17 cellular contexts compared by ENCODE assay signal in genomic region chr5:67245259-67245846, GRCh38. TPM values are rescaled to one million over a fixed set of nuclear protein-coding genes. Genes with fewer than 3 reads are reported as not detected.
A peak's percentile ranks its signal among the peaks of the same experiment; 100 is the strongest.
DNase-seq lines count a peak whose midpoint lies in the region; ATAC-seq and TF ChIP-seq lines count a peak whose summit lies in the region.
"Had no signal": no experiment of that assay in that cellular context is flagged by ENCODE, and none has a peak within 500 bp of the region (broad histone marks: within the 10 kb centered on the region; RNA-seq: fewer than 3 reads in every experiment).

No MANE protein-coding gene starts in this region.

- H3K36me3 Mint-ChIP-seq in MCF 10A (ENCODE audit: insufficient read depth, unreplicated experiment) (no peaks in the 10 kb centered on the region), endothelial cell (ENCODE audit: low read depth, unreplicated experiment) (no peaks in the 10 kb centered on the region)

- TF ChIP-seq POLR2A in breast epithelium (IDR thresholded peaks at IDR 0.05) (no peak), vagina (IDR thresholded peaks at IDR 0.05) (no peak)

- no peak for DNase-seq in breast epithelium (ENCODE audit: low spot score in 2 of 2)
- DNase-seq in MCF 10A (ENCODE audit: unreplicated experiment) = no peak
- no peak for DNase-seq in endothelial cell (ENCODE audit: low spot score)
- no peak for DNase-seq in neuronal stem cell (ENCODE audit: low spot score)
- DNase-seq in vagina (ENCODE audit: extremely low spot score in 2 of 2) = no peak
- DNase-seq in NCI-H1417 (lab: John Stamatoyannopoulos, UW) = no peak
- DNase-seq in NCI-H187 treated with DMSO at 0.1 percent for 48 hours (lab: John Stamatoyannopoulos, UW) = no peak
- DNase-seq: activated CD4-positive, alpha-beta T cell treated with anti-CD3 and anti-CD28 coated beads, Interleukin-2, amount 50 U/mL, for 1 hour; activated naive CD4-positive, alpha-beta T cell treated with Interleukin-2 at 50 U/mL for 16 hours; GF-D8; NCI-H510A; stimulated activated CD4-positive, alpha-beta T cell treated with anti-CD3 and anti-CD28 coated beads, Interleukin-2, amount 100 ng/mL, for 24 hours had no signal

- no peaks in the 10 kb centered on the region for H3K79me1 ChIP-seq in neuronal stem cell (ENCODE audit: low read depth, low read length)

- ATAC-seq in HG02852 (IDR thresholded peaks at IDR 0.05; ENCODE audit: unreplicated experiment) = no peak

- no peak overlapping the region for H3K23ac ChIP-seq in neuronal stem cell (ENCODE audit: low read depth, low read length, poor library complexity)

- H3K4me1 Mint-ChIP-seq in MCF 10A (ENCODE audit: insufficient read depth, unreplicated experiment) (no peaks in the 10 kb centered on the region), endothelial cell (ENCODE audit: unreplicated experiment) (peaks cover 23% of the 10 kb centered on the region)

- no peak overlapping the region for H3K9ac ChIP-seq in neuronal stem cell (ENCODE audit: low read depth, low read length, poor library complexity)

- H3K14ac ChIP-seq in neuronal stem cell (ENCODE audit: low read length) = no peak overlapping the region

- H2BK120ac ChIP-seq in neuronal stem cell (ENCODE audit: low read depth, low read length) = no peak overlapping the region

- peak overlapping the region; percentile 12 for H2AFZ ChIP-seq in neuronal stem cell (ENCODE audit: low read length)

- H3K36me3 ChIP-seq in breast epithelium (no peaks in the 10 kb centered on the region), neuronal stem cell (replicated peaks in 1 of 2; ENCODE audit: control insufficient read depth in 2 of 2, insufficient read depth in 2 of 2, low read length in 2 of 2) (no peaks in the 10 kb centered on the region), vagina (no peaks in the 10 kb centered on the region)

- no peak overlapping the region for H3K27ac Mint-ChIP-seq in MCF 10A (ENCODE audit: low read depth, unreplicated experiment)
- peak overlapping the region; percentile 7 for H3K27ac Mint-ChIP-seq in endothelial cell (ENCODE audit: unreplicated experiment)
- H3K27ac Mint-ChIP-seq: dendritic cell treated with granulocyte-macrophage colony-stimulating factor and Interleukin-4, amounts not matched to agents 40 ng/mL and 50 ng/mL, for 4 days had no signal

- intact Hi-C loops in breast epithelium (cut with DNase I; ENCODE audit: low total_unique reads) = loop anchor here (10.0 kb wide), 1 partner anchor 1009 kb away; no protein-coding TSS in a partner anchor
- intact Hi-C loops in MCF 10A (cut with micrococcal nuclease) = loop anchor here (5.0 to 10.0 kb wide), 4 partner anchors 269 to 1219 kb away; no protein-coding TSS in a partner anchor
- intact Hi-C loops in vagina (cut with DNase I) = loop anchor here (10.0 kb wide), 1 partner anchor 1009 kb away; no protein-coding TSS in a partner anchor

- no peak overlapping the region for H3K18ac ChIP-seq in neuronal stem cell (ENCODE audit: low read length)

- H4K8ac ChIP-seq in neuronal stem cell (ENCODE audit: low read depth, low read length) = no peak overlapping the region

- H2BK5ac ChIP-seq in neuronal stem cell (ENCODE audit: low read length) = no peak overlapping the region

- H3K27ac ChIP-seq in breast epithelium (peak overlapping the region; percentile 56 to 75), neuronal stem cell (replicated peaks; ENCODE audit: low read length) (no peak overlapping the region), vagina (peak overlapping the region; percentile 48)
- H3K27ac ChIP-seq: A549 had no signal

- POLR2A ChIA-PET in MCF 10A (lab: Yijun Ruan, JAX) = interaction anchor here (0.7 to 5.1 kb wide), 15 partner anchors 23 to 1054 kb away, joined by 3 to 129 read pairs (median 4); partner anchors contain the start of gene PIK3R1

- no peak overlapping the region for H2BK12ac ChIP-seq in neuronal stem cell (ENCODE audit: low read length)

- H3K4me2 ChIP-seq in neuronal stem cell (ENCODE audit: insufficient read depth, low read length, poor library complexity, severe bottlenecking) = no peak overlapping the region
- H3K4me2 ChIP-seq: A549 had no signal

- no peak overlapping the region for H3K4me3 Mint-ChIP-seq in MCF 10A (ENCODE audit: unreplicated experiment)
- H3K4me3 Mint-ChIP-seq in endothelial cell (ENCODE audit: unreplicated experiment) = no peak overlapping the region
- H3K4me3 Mint-ChIP-seq: dendritic cell treated with granulocyte-macrophage colony-stimulating factor and Interleukin-4, amounts not matched to agents 40 ng/mL and 50 ng/mL, for 4 days had no signal

- H2AK5ac ChIP-seq in neuronal stem cell (ENCODE audit: low read depth, low read length) = no peak overlapping the region

- TF ChIP-seq CTCF in breast epithelium (IDR thresholded peaks at IDR 0.05) = no peak
- no peak for TF ChIP-seq CTCF in MCF 10A (IDR thresholded peaks at IDR 0.05; ENCODE audit: unreplicated experiment)
- TF ChIP-seq CTCF in endothelial cell (IDR thresholded peaks at IDR 0.05; ENCODE audit: unreplicated experiment) = no peak
- TF ChIP-seq CTCF in vagina (IDR thresholded peaks at IDR 0.05) = no peak

- H3K4ac ChIP-seq in neuronal stem cell (ENCODE audit: low read length) = no peak overlapping the region

- CTCF ChIA-PET in MCF 10A (lab: Yijun Ruan, JAX) = interaction anchor here (0.6 to 2.7 kb wide), 17 partner anchors 63 to 1598 kb away, joined by 3 to 16 read pairs (median 3); no protein-coding TSS in a partner anchor

- no peak overlapping the region for H2BK15ac ChIP-seq in neuronal stem cell (ENCODE audit: low read length)

- BruUV-seq in MCF 10A (replicated peaks; lab: Mats Ljungman, UMichigan) = no TSS peak

- H4K91ac ChIP-seq in neuronal stem cell (ENCODE audit: low read depth, low read length, poor library complexity) = no peak overlapping the region

- H3K27me3 ChIP-seq in breast epithelium (no peaks in the 10 kb centered on the region), neuronal stem cell (ENCODE audit: control insufficient read depth in 3 of 3, insufficient read depth in 3 of 3, low read depth in 1 of 3, low read length in 3 of 3) (no peaks in the 10 kb centered on the region), vagina (no peaks in the 10 kb centered on the region)

- H3K4me3 ChIP-seq in breast epithelium (no peak overlapping the region), neuronal stem cell (ENCODE audit: low read length in 2 of 2) (no peak overlapping the region), vagina (no peak overlapping the region)
- H3K4me3 ChIP-seq: A549, GM12878 had no signal

- no CpG with 5 or more reads among the region's 3 CpGs for WGBS in neuronal stem cell (ENCODE audit: extremely low coverage in 2 of 2, insufficient read length in 2 of 2, insufficient replicate concordance in 1 of 2), 2 donors

- H3K9me3 ChIP-seq in breast epithelium (no peaks in the 10 kb centered on the region), neuronal stem cell (replicated peaks in 1 of 2; ENCODE audit: control insufficient read depth in 2 of 2, insufficient read depth in 1 of 2, low read depth in 1 of 2, low read length in 2 of 2) (no peaks in the 10 kb centered on the region), vagina (no peaks in the 10 kb centered on the region)
- H3K9me3 ChIP-seq: A549 had no signal

- H3K4me1 ChIP-seq in breast epithelium (peaks cover 0 to 7% of the 10 kb centered on the region in 2 donors), neuronal stem cell (ENCODE audit: control insufficient read depth in 2 of 2, insufficient read depth in 1 of 2, low read depth in 1 of 2, low read length in 2 of 2) (peaks cover 0 to 13% of the 10 kb centered on the region in 2 donors), vagina (peaks cover 64% of the 10 kb centered on the region)
- H3K4me1 ChIP-seq: A549 had no signal

- no peaks in the 10 kb centered on the region for H3K9me3 Mint-ChIP-seq in MCF 10A (ENCODE audit: unreplicated experiment)
- H3K9me3 Mint-ChIP-seq in endothelial cell (ENCODE audit: unreplicated experiment) = no peaks in the 10 kb centered on the region
- H3K9me3 Mint-ChIP-seq: dendritic cell treated with granulocyte-macrophage colony-stimulating factor and Interleukin-4, amounts not matched to agents 40 ng/mL and 50 ng/mL, for 4 days had no signal

- H3K27me3 Mint-ChIP-seq in MCF 10A (ENCODE audit: insufficient read depth, unreplicated experiment) = no peaks in the 10 kb centered on the region
- peaks cover 3% of the 10 kb centered on the region for H3K27me3 Mint-ChIP-seq in endothelial cell (ENCODE audit: unreplicated experiment)
- H3K27me3 Mint-ChIP-seq: dendritic cell treated with granulocyte-macrophage colony-stimulating factor and Interleukin-4, amounts not matched to agents 40 ng/mL and 50 ng/mL, for 4 days had no signal

RNA-seq across cellular contexts. Expression of gene CD180, which starts 48.8 kb away (rescaled TPM):
- total RNA-seq in breast epithelium (1 to 10 TPM in 2 of 3 donors, under 1 TPM in 1; 0.98 to 4.6 (median 2.8) TPM), MCF 10A (2022) (0.07 TPM in 1 of 2 replicates, not detected in the other), endothelial cell (ENCODE audit: unreplicated experiment) (not detected), vagina (2.0 TPM)
- not detected for polyA plus RNA-seq in neuronal stem cell (2013, experiment 1 of 2)
- not detected for polyA plus RNA-seq in neuronal stem cell (2013, experiment 2 of 2)
- total RNA-seq: glomerular endothelial cell had no signal
- polyA plus RNA-seq: A549 had no signal
